In genomic region chr6:71203211-71203610, GRCh38 we compare ENCODE assay signal across 17 cellular contexts.
"Had no signal": no experiment of that assay in that cellular context is flagged by ENCODE, and none has a peak within 500 bp of the region (broad histone marks: within the 10 kb centered on the region; RNA-seq: fewer than 3 reads in every experiment).

No MANE protein-coding gene starts in this region.

- DNase-seq: esophagus squamous epithelium; foreskin fibroblast; head of caudate nucleus; kidney; mesendoderm; naive thymus-derived CD8-positive, alpha-beta T cell; posterior cingulate gyrus; sigmoid colon; small intestine; stimulated activated CD4-positive, alpha-beta T cell treated with anti-CD3 and anti-CD28 coated beads, Interleukin-2, amount 100 ng/mL, for 48 hours; stimulated activated naive CD4-positive, alpha-beta T cell treated with Interleukin-2 at 50 U/mL for 16 hours; upper lobe of left lung; uterus had no signal

- H3K4me1 ChIP-seq: esophagus squamous epithelium, right atrium auricular region, sigmoid colon, upper lobe of left lung, uterus had no signal

- H3K27ac Mint-ChIP-seq: dendritic cell treated with granulocyte-macrophage colony-stimulating factor and Interleukin-4, amounts not matched to agents 40 ng/mL and 50 ng/mL, for 4 days; naive thymus-derived CD8-positive, alpha-beta T cell had no signal

- H3K4me3 Mint-ChIP-seq: dendritic cell treated with granulocyte-macrophage colony-stimulating factor and Interleukin-4, amounts not matched to agents 40 ng/mL and 50 ng/mL, for 4 days; naive thymus-derived CD8-positive, alpha-beta T cell; neural crest cell had no signal

- H3K4me1 Mint-ChIP-seq: naive thymus-derived CD8-positive, alpha-beta T cell had no signal

- H3K36me3 Mint-ChIP-seq: naive thymus-derived CD8-positive, alpha-beta T cell had no signal

- ATAC-seq: naive thymus-derived CD8-positive, alpha-beta T cell had no signal

- H3K27me3 Mint-ChIP-seq: dendritic cell treated with granulocyte-macrophage colony-stimulating factor and Interleukin-4, amounts not matched to agents 40 ng/mL and 50 ng/mL, for 4 days had no signal

- H3K27me3 ChIP-seq: esophagus squamous epithelium, hepatocyte, right atrium auricular region, sigmoid colon, upper lobe of left lung, uterus had no signal

- H3K27ac ChIP-seq: esophagus squamous epithelium, hepatocyte, right atrium auricular region, sigmoid colon, upper lobe of left lung, uterus had no signal
